8 cellular contexts compared by ENCODE assay signal in the genomic region with DNA sequence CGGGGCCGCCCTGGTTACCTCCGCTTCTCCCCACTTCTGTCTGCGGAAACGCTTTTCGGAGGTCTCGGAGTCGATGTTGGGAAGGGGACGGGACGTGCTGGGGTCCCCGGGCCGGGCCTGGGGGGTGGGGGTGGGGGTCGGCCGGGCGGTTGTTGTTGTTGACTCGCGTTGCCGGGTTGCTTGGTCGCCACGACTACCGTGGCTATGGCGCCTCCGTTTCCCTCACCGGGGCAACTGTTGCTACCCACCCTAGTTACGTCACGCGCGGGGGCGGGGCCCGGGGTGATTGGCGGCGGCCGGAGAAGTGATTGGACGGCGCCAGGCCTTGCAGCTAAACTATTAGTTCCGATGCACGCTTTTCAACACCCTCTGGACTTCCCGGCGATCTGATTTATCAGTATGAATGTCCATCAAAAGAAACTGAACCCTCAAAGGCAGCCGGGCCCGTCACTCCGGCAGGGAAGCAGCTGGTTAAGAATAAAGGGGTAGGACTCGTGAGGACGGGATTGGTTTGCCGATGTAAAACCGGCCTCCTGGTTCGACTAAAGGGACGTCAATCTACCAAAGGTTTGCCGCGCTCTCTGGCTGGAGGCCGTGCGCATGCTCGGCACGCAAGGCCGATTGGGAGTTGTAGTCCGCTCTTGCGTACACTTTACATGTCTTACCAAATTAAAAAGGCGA. TPM values are rescaled to one million over a fixed set of nuclear protein-coding genes. Genes with fewer than 3 reads are reported as not detected.
A peak's percentile ranks its signal among the peaks of the same experiment; 100 is the strongest.
DNase-seq lines count a peak whose midpoint lies in the region; ATAC-seq and TF ChIP-seq lines count a peak whose summit lies in the region.

A gene (minus strand): TSS at position 236 of the 681 bp plus-strand sequence. CDS start 12,477 bp downstream, outside the sequence.

- no peak for TF ChIP-seq CTCF in OCI-LY1 (IDR thresholded peaks at IDR 0.05; ENCODE audit: low read length)

- H3K4me2 ChIP-seq in OCI-LY1 (ENCODE audit: low read length): peak within 1 kb of the TSS; percentile 94
- peak within 1 kb of the TSS; percentile 72 for H3K4me2 ChIP-seq in mesenchymal stem cell (ENCODE audit: low read length, poor library complexity, severe bottlenecking)

- H3K27ac ChIP-seq in OCI-LY1 (ENCODE audit: low read depth, low read length, poor library complexity, severe bottlenecking) (peak within 1 kb of the TSS; percentile 92), mesenchymal stem cell (ENCODE audit: low read length, poor library complexity, severe bottlenecking) (peak within 1 kb of the TSS; percentile 94)

- H2AK5ac ChIP-seq in mesenchymal stem cell (ENCODE audit: low read length, severe bottlenecking): no peak within 1 kb of the TSS

- peak within 1 kb of the TSS; percentile 87 for H2BK120ac ChIP-seq in mesenchymal stem cell (ENCODE audit: low read depth, low read length)

- no peak within 1 kb of the TSS for H3K23ac ChIP-seq in mesenchymal stem cell (ENCODE audit: low read length in 2 of 2)

- H3K27me3 ChIP-seq in OCI-LY1 (ENCODE audit: insufficient read depth, low read length): no peaks in the 10 kb centered on the region
- no peaks in the 10 kb centered on the region for H3K27me3 ChIP-seq in endocrine pancreas (ENCODE audit: control insufficient read depth, insufficient read depth, low read length)
- no peaks in the 10 kb centered on the region for H3K27me3 ChIP-seq in mesenchymal stem cell (ENCODE audit: control insufficient read depth in 1 of 2, insufficient read depth in 1 of 2, low read length in 2 of 2)

- no peaks in the 10 kb centered on the region for H3K36me3 ChIP-seq in OCI-LY1 (ENCODE audit: insufficient read depth, low read length)
- H3K36me3 ChIP-seq in endocrine pancreas (ENCODE audit: control insufficient read depth, insufficient read depth, low read length): no peaks in the 10 kb centered on the region
- H3K36me3 ChIP-seq in mesenchymal stem cell (ENCODE audit: control insufficient read depth in 1 of 2, insufficient read depth in 2 of 2, low read depth in 1 of 2, low read length in 2 of 2): peaks cover 0 to 3% of the 10 kb centered on the region in 2 experiments

- peak within 1 kb of the TSS; percentile 67 to 73 for H3K14ac ChIP-seq in mesenchymal stem cell (ENCODE audit: low read length in 2 of 2)

- H4K20me1 ChIP-seq in OCI-LY1 (ENCODE audit: insufficient read depth, low read length): no peaks in the 10 kb centered on the region

- H3K4ac ChIP-seq in mesenchymal stem cell (ENCODE audit: low read depth in 1 of 2, low read length in 2 of 2): peak within 1 kb of the TSS; percentile 69 to 86

- H2AFZ ChIP-seq in OCI-LY1 (ENCODE audit: low read length) (peak within 1 kb of the TSS; percentile 83; the same call in 1 of the 2 replicates), mesenchymal stem cell (ENCODE audit: low read depth, low read length) (peak within 1 kb of the TSS; percentile 85)

- peak within 1 kb of the TSS; percentile 74 for H4K91ac ChIP-seq in mesenchymal stem cell (ENCODE audit: low read length)

- no peaks in the 10 kb centered on the region for H3K79me2 ChIP-seq in OCI-LY1 (ENCODE audit: insufficient read depth, low read length)

- no peaks in the 10 kb centered on the region for H3K9me3 ChIP-seq in OCI-LY1 (ENCODE audit: low read length)
- no peaks in the 10 kb centered on the region for H3K9me3 ChIP-seq in endocrine pancreas (ENCODE audit: control insufficient read depth, low read length)
- H3K9me3 ChIP-seq in mesenchymal stem cell (ENCODE audit: control insufficient read depth, low read length): no peaks in the 10 kb centered on the region

- H2BK12ac ChIP-seq in mesenchymal stem cell (ENCODE audit: low read length in 2 of 2): no peak within 1 kb of the TSS

- DNase-seq in COLO829 (ENCODE audit: low spot score) (peak; percentile 89), HuH-7 (ENCODE audit: low spot score) (peak; percentile 83), mesenchymal stem cell (peak; percentile 100)
- DNase-seq in activated CD8-positive, alpha-beta memory T cell treated with anti-CD3 and anti-CD28 coated beads, Interleukin-2, amount 50 U/mL, for 24 hours (ENCODE audit: extremely low read depth): peak; percentile 100
- peak; percentile 99 for DNase-seq in stimulated activated CD8-positive, alpha-beta memory T cell treated with anti-CD3 and anti-CD28 coated beads, Interleukin-12 subunit alpha, Interleukin-12 subunit beta, amount 100 ng/mL, for 4 hours (ENCODE audit: low read depth)

- H3K4me1 ChIP-seq in OCI-LY1 (ENCODE audit: insufficient read depth, low read length, severe bottlenecking): peaks cover 47% of the 10 kb centered on the region
- H3K4me1 ChIP-seq in endocrine pancreas (ENCODE audit: control insufficient read depth, insufficient read depth, low read length): peaks cover 9% of the 10 kb centered on the region
- peaks cover 9% of the 10 kb centered on the region for H3K4me1 ChIP-seq in mesenchymal stem cell (ENCODE audit: control insufficient read depth, insufficient read depth, low read depth, low read length)

- H3K4me3 ChIP-seq in OCI-LY1 (ENCODE audit: low read depth, low read length, poor library complexity, severe bottlenecking): peak within 1 kb of the TSS; percentile 86
- H3K4me3 ChIP-seq in endocrine pancreas (ENCODE audit: control insufficient read depth, insufficient read depth, low read length): peak within 1 kb of the TSS; percentile 64
- peak within 1 kb of the TSS; percentile 84 to 88 for H3K4me3 ChIP-seq in mesenchymal stem cell (ENCODE audit: insufficient read depth in 1 of 2, low read depth in 1 of 2, low read length in 2 of 2)

- peaks cover 3% of the 10 kb centered on the region for H3K79me1 ChIP-seq in mesenchymal stem cell (replicated peaks; ENCODE audit: low read length, poor library complexity, severe bottlenecking)

- H3K18ac ChIP-seq in mesenchymal stem cell (ENCODE audit: low read depth in 1 of 2, low read length in 2 of 2): peak within 1 kb of the TSS; percentile 92 to 95

- H4K8ac ChIP-seq in mesenchymal stem cell (ENCODE audit: low read length): peak within 1 kb of the TSS; percentile 88

- H3K9me2 ChIP-seq in OCI-LY1 (ENCODE audit: low read depth, low read length): no peaks in the 10 kb centered on the region

- peak within 1 kb of the TSS; percentile 89 for H2BK5ac ChIP-seq in mesenchymal stem cell (ENCODE audit: low read depth, low read length, poor library complexity, severe bottlenecking)

- peak within 1 kb of the TSS; percentile 88 for H3K9ac ChIP-seq in OCI-LY1 (ENCODE audit: low read length)
- peak within 1 kb of the TSS; percentile 97 for H3K9ac ChIP-seq in endocrine pancreas (ENCODE audit: control insufficient read depth, insufficient read depth, low read length)
- peak within 1 kb of the TSS; percentile 92 for H3K9ac ChIP-seq in mesenchymal stem cell (ENCODE audit: low read length)

- WGBS in mesenchymal stem cell: 2% methylated on average over 42 of the region's 58 CpGs

- ATAC-seq in GM21526 (IDR thresholded peaks at IDR 0.05; ENCODE audit: low FRiP score, unreplicated experiment): peak; percentile 68

- H2BK15ac ChIP-seq in mesenchymal stem cell (ENCODE audit: low read depth, poor library complexity, severe bottlenecking): peak within 1 kb of the TSS; percentile 95

- H3F3A ChIP-seq in OCI-LY1 (ENCODE audit: insufficient read depth, low read length): no peaks in the 10 kb centered on the region; the same call in 1 of the 2 replicates

RNA-seq across cellular contexts. Expression of the gene that starts here (rescaled TPM):
- 6.8 TPM for polyA plus RNA-seq in mesenchymal stem cell (2013, experiment 1 of 2)
- polyA plus RNA-seq in mesenchymal stem cell (2013, experiment 2 of 2): 6.4 TPM

Comparison
In these comparisons a context has a peak if more than half of its experiments do, and no peak if none do; other contexts are left out.
1. Peak in every context shown above with its lines: DNase-seq, ATAC-seq, H3K4me3 ChIP-seq and H3K27ac ChIP-seq.